Comparison of ENCODE assay signal across 13 cellular contexts in genomic region chr2:234771985-234772774, GRCh38.
DNase-seq lines count a peak whose midpoint lies in the region; ATAC-seq and TF ChIP-seq lines count a peak whose summit lies in the region.
"Had no signal": no experiment of that assay in that cellular context is flagged by ENCODE, and none has a peak within 500 bp of the region (broad histone marks: within the 10 kb centered on the region; RNA-seq: fewer than 3 reads in every experiment).

No MANE protein-coding gene starts in this region.

- no peak overlapping the region for H3K4me3 ChIP-seq in mammary epithelial cell (replicated peaks in 1 of 3; ENCODE audit: insufficient read depth in 1 of 3, low read depth in 2 of 3, low read length in 3 of 3)
- no peak overlapping the region for H3K4me3 ChIP-seq in hepatocyte
- H3K4me3 ChIP-seq: dorsolateral prefrontal cortex had no signal

- H3K27me3 Mint-ChIP-seq in nephron (ENCODE audit: low read depth): peaks cover 11% of the 10 kb centered on the region
- H3K27me3 Mint-ChIP-seq in activated CD8-positive, alpha-beta memory T cell treated with anti-CD3 and anti-CD28 coated beads, Interleukin-2, amount 10 ng/mL, durations not matched to agents 7 days and 5 days: peaks cover 8% of the 10 kb centered on the region

- intact Hi-C loops in mammary epithelial cell (cut with micrococcal nuclease): no loop called here

- WGBS in mammary epithelial cell (ENCODE audit: low coverage, missing lambda C conversion rate): 40% methylated on average over 11 of the region's 12 CpGs
- 66% methylated on average over 12 of the region's 12 CpGs for WGBS in hepatocyte (ENCODE audit: low lambda C conversion rate, missing lambda C conversion rate)

- dilution Hi-C loops in mammary epithelial cell (cut with HindIII; ENCODE audit: low sequenced_read_pairs): no loop called here

- peaks cover 11% of the 10 kb centered on the region for H3K4me1 ChIP-seq in mammary epithelial cell (ENCODE audit: insufficient read depth, low read length)
- H3K4me1 ChIP-seq in hepatocyte (ENCODE audit: insufficient read depth): peaks cover 9% of the 10 kb centered on the region

- H4K20me1 ChIP-seq in mammary epithelial cell (ENCODE audit: insufficient read depth, low read length): no peaks in the 10 kb centered on the region
- H4K20me1 ChIP-seq in hepatocyte (ENCODE audit: insufficient read depth, poor library complexity, severe bottlenecking): no peaks in the 10 kb centered on the region

- no peaks in the 10 kb centered on the region for H3K36me3 ChIP-seq in mammary epithelial cell (ENCODE audit: insufficient read depth, low read length)
- no peaks in the 10 kb centered on the region for H3K36me3 ChIP-seq in hepatocyte (replicated peaks; ENCODE audit: insufficient read depth, low read depth)

- peak overlapping the region in 2 of 3 experiments; percentile 1 to 62 for H3K4me3 Mint-ChIP-seq in nephron
- no peak overlapping the region for H3K4me3 Mint-ChIP-seq in activated CD8-positive, alpha-beta memory T cell treated with anti-CD3 and anti-CD28 coated beads, Interleukin-2, amount 10 ng/mL, durations not matched to agents 7 days and 5 days
- H3K4me3 Mint-ChIP-seq: CD14-positive monocyte, memory B cell had no signal

- no peak for ATAC-seq in stimulated activated naive CD8-positive, alpha-beta T cell treated with anti-CD3 and anti-CD28 coated beads, Interleukin-15, Interleukin-2, amounts not matched to agents 100 U/mL and 50 U/mL, for 24 hours
- no peak for ATAC-seq in activated CD8-positive, alpha-beta memory T cell treated with anti-CD3 and anti-CD28 coated beads, Interleukin-2, amount 10 ng/mL, durations not matched to agents 7 days and 5 days

- H3K36me3 Mint-ChIP-seq in nephron (ENCODE audit: low read depth): no peaks in the 10 kb centered on the region
- no peaks in the 10 kb centered on the region for H3K36me3 Mint-ChIP-seq in activated CD8-positive, alpha-beta memory T cell treated with anti-CD3 and anti-CD28 coated beads, Interleukin-2, amount 10 ng/mL, durations not matched to agents 7 days and 5 days
- H3K36me3 Mint-ChIP-seq: CD14-positive monocyte, memory B cell had no signal

- DNase-seq in EH (ENCODE audit: low read depth) (peak; percentile 64), LHCN-M2 (ENCODE audit: low read depth) (peak; percentile 57), mammary epithelial cell (peak; percentile 76), hepatocyte (ENCODE audit: low spot score) (no peak)
- DNase-seq in stimulated activated naive CD8-positive, alpha-beta T cell treated with anti-CD3 and anti-CD28 coated beads, Interleukin-15, Interleukin-2, amounts not matched to agents 100 U/mL and 50 U/mL, for 24 hours: no peak
- DNase-seq in stimulated activated naive CD4-positive, alpha-beta T cell (lab: John Stamatoyannopoulos, UW): no peak
- DNase-seq in activated CD8-positive, alpha-beta memory T cell treated with anti-CD3 and anti-CD28 coated beads, Interleukin-2, amount 10 ng/mL, durations not matched to agents 7 days and 5 days: no peak
- DNase-seq: activated CD8-positive, alpha-beta memory T cell treated with anti-CD3 and anti-CD28 coated beads, Interleukin-2, amount 50 U/mL, for 48 hours; dorsolateral prefrontal cortex; NCI-H524 treated with DMSO at 0.1 percent for 48 hours had no signal

- H2AFZ ChIP-seq in mammary epithelial cell (ENCODE audit: low read depth, low read length): no peak overlapping the region
- no peak overlapping the region for H2AFZ ChIP-seq in hepatocyte

- peaks cover 53% of the 10 kb centered on the region for H3K4me1 Mint-ChIP-seq in nephron
- no peaks in the 10 kb centered on the region for H3K4me1 Mint-ChIP-seq in activated CD8-positive, alpha-beta memory T cell treated with anti-CD3 and anti-CD28 coated beads, Interleukin-2, amount 10 ng/mL, durations not matched to agents 7 days and 5 days
- H3K4me1 Mint-ChIP-seq: CD14-positive monocyte had no signal

- no peak for TF ChIP-seq CTCF in mammary epithelial cell (conservative IDR thresholded peaks at IDR 0.05 in 1 of 2, IDR thresholded peaks at IDR 0.05 in 1 of 2; ENCODE audit: extremely low read depth in 1 of 2, insufficient read depth in 1 of 2, low read depth in 1 of 2, low read length in 2 of 2)
- TF ChIP-seq CTCF in nephron (IDR thresholded peaks at IDR 0.05; ENCODE audit: unreplicated experiment in 3 of 3): no peak
- TF ChIP-seq CTCF in hepatocyte (IDR thresholded peaks at IDR 0.05; ENCODE audit: poor library complexity): no peak

- H3K79me2 ChIP-seq in mammary epithelial cell (ENCODE audit: insufficient read depth, low read length) (no peaks in the 10 kb centered on the region), hepatocyte (no peaks in the 10 kb centered on the region)

- H3K27me3 ChIP-seq in mammary epithelial cell (ENCODE audit: insufficient read depth, low read length): no peaks in the 10 kb centered on the region
- no peaks in the 10 kb centered on the region for H3K27me3 ChIP-seq in hepatocyte

- no peaks in the 10 kb centered on the region for H3K9me3 ChIP-seq in mammary epithelial cell (replicated peaks; ENCODE audit: insufficient read depth, low read length)
- H3K9me3 ChIP-seq in hepatocyte (ENCODE audit: low read depth): no peaks in the 10 kb centered on the region

- peak overlapping the region; percentile 81 to 93 (median 89) for H3K27ac Mint-ChIP-seq in nephron
- no peak overlapping the region for H3K27ac Mint-ChIP-seq in activated CD8-positive, alpha-beta memory T cell treated with anti-CD3 and anti-CD28 coated beads, Interleukin-2, amount 10 ng/mL, durations not matched to agents 7 days and 5 days
- H3K27ac Mint-ChIP-seq: CD14-positive monocyte, memory B cell had no signal

- no peak overlapping the region for H3K27ac ChIP-seq in mammary epithelial cell (ENCODE audit: insufficient read depth, low read depth, low read length)
- H3K27ac ChIP-seq in hepatocyte: no peak overlapping the region
- H3K27ac ChIP-seq: dorsolateral prefrontal cortex had no signal

- H3K9me2 ChIP-seq in hepatocyte (replicated peaks; ENCODE audit: insufficient read depth): no peaks in the 10 kb centered on the region

- no TSS peak for BruUV-seq in mammary epithelial cell (replicated peaks; lab: Mats Ljungman, UMichigan)

- CTCF ChIA-PET in mammary epithelial cell (lab: Charles Lee; ENCODE audit: low non-redundant PET): interaction anchor here (0.6 kb wide), 1 partner anchor 20 kb away, joined by 3 read pairs; no protein-coding TSS in a partner anchor
- CTCF ChIA-PET in activated CD8-positive, alpha-beta memory T cell treated with anti-CD3 and anti-CD28 coated beads, Interleukin-2, amount 10 ng/mL, durations not matched to agents 7 days and 5 days (lab: Charles Lee): no interaction called here

- no peak overlapping the region for H3K9ac ChIP-seq in mammary epithelial cell (ENCODE audit: insufficient read depth, low read length)

- in situ Hi-C loops in mammary epithelial cell (cut with MboI; ENCODE audit: low sequenced_read_pairs in 2 of 2): no loop called here

- peaks cover 13% of the 10 kb centered on the region for H3K9me3 Mint-ChIP-seq in nephron
- H3K9me3 Mint-ChIP-seq in activated CD8-positive, alpha-beta memory T cell treated with anti-CD3 and anti-CD28 coated beads, Interleukin-2, amount 10 ng/mL, durations not matched to agents 7 days and 5 days (ENCODE audit: low read depth): no peaks in the 10 kb centered on the region
- H3K9me3 Mint-ChIP-seq: memory B cell had no signal

- no peak overlapping the region for H3K4me2 ChIP-seq in mammary epithelial cell (ENCODE audit: insufficient read depth, low read depth, low read length)
- no peak overlapping the region for H3K4me2 ChIP-seq in hepatocyte

Comparison
In these comparisons a context has a peak if more than half of its experiments do, and no peak if none do; other contexts are left out.
1. DNase-seq: peak in EH (single experiment), LHCN-M2 (single experiment) and mammary epithelial cell (single experiment); none in stimulated activated naive CD8-positive, alpha-beta T cell treated with anti-CD3 and anti-CD28 coated beads, Interleukin-15, Interleukin-2, amounts not matched to agents 100 U/mL and 50 U/mL, for 24 hours (single experiment), hepatocyte (single experiment), stimulated activated naive CD4-positive, alpha-beta T cell (0 of 6) and activated CD8-positive, alpha-beta memory T cell treated with anti-CD3 and anti-CD28 coated beads, Interleukin-2, amount 10 ng/mL, durations not matched to agents 7 days and 5 days (single experiment).